In genomic region chr11:134069426-134069921, GRCh38 we compare ENCODE assay signal across 8 cellular contexts. TPM values are rescaled to one million over a fixed set of nuclear protein-coding genes. Genes with fewer than 3 reads are reported as not detected.
A peak's percentile ranks its signal among the peaks of the same experiment; 100 is the strongest.
DNase-seq lines count a peak whose midpoint lies in the region; ATAC-seq and TF ChIP-seq lines count a peak whose summit lies in the region.

No MANE protein-coding gene starts in this region.

- DNase-seq in AG08395 (ENCODE audit: low spot score), result peak; percentile 51
- peak; percentile 72 for DNase-seq in left kidney (ENCODE audit: low read depth, low spot score)
- no peak for DNase-seq in HT-29 (ENCODE audit: low spot score)
- no peak for DNase-seq in Calu3

- H3K4me3 Mint-ChIP-seq in brain (peak overlapping the region; percentile 85 to 95 (median 87)), Calu3 (ENCODE audit: low read depth, unreplicated experiment) (no peak overlapping the region)

- ATAC-seq in HG02798 (IDR thresholded peaks at IDR 0.05; ENCODE audit: poor library complexity, unreplicated experiment) (peak; percentile 9), HG02610 (IDR thresholded peaks at IDR 0.05; ENCODE audit: unreplicated experiment) (no peak)

- H3K27ac ChIP-seq in subcutaneous abdominal adipose tissue (ENCODE audit: low read depth, low read length), result peak overlapping the region; percentile 49

- peaks cover 0 to 13% (median 0%) of the 10 kb centered on the region in 5 donors for H3K27me3 ChIP-seq in subcutaneous abdominal adipose tissue (ENCODE audit: control insufficient read depth in 5 of 5, insufficient read depth in 4 of 5, low read length in 5 of 5)

- intact Hi-C loops in Calu3 (cut with micrococcal nuclease; ENCODE audit: unreplicated experiment), result no loop called here

- no peaks in the 10 kb centered on the region for H3K9me3 ChIP-seq in subcutaneous abdominal adipose tissue (ENCODE audit: control insufficient read depth in 5 of 5, low read length in 5 of 5)

- H3K27ac Mint-ChIP-seq in brain, result peak overlapping the region; percentile 81 to 98 (median 94)
- no peak overlapping the region for H3K27ac Mint-ChIP-seq in Calu3 (ENCODE audit: unreplicated experiment)

- H3K9ac ChIP-seq in subcutaneous abdominal adipose tissue (ENCODE audit: low read length in 5 of 5), result peak overlapping the region in 4 of 5 donors; percentile 23 to 64 (median 24)

- peaks cover 71% of the 10 kb centered on the region for H3K4me1 Mint-ChIP-seq in brain
- H3K4me1 Mint-ChIP-seq in Calu3 (ENCODE audit: low read depth, unreplicated experiment), result no peaks in the 10 kb centered on the region

- peak overlapping the region in 4 of 5 donors; percentile 72 to 74 (median 74) for H3K4me3 ChIP-seq in subcutaneous abdominal adipose tissue (ENCODE audit: low read depth in 1 of 5, low read length in 5 of 5)

- BruUV-seq in Calu3 (replicated peaks; lab: Mats Ljungman, UMichigan), result no TSS peak

- H3K9me3 Mint-ChIP-seq in brain, result peaks cover 0 to 3% (median 0%) of the 10 kb centered on the region in 5 experiments
- no peaks in the 10 kb centered on the region for H3K9me3 Mint-ChIP-seq in Calu3 (ENCODE audit: low read depth, unreplicated experiment)

- TF ChIP-seq CTCF in brain (conservative IDR thresholded peaks at IDR 0.05) (no peak), Calu3 (IDR thresholded peaks at IDR 0.05; ENCODE audit: unreplicated experiment) (no peak)

- CTCF ChIA-PET in Calu3 (lab: Charles Lee), result no interaction called here

- H3K36me3 Mint-ChIP-seq in brain, result no peaks in the 10 kb centered on the region
- H3K36me3 Mint-ChIP-seq in Calu3 (ENCODE audit: insufficient read depth, unreplicated experiment), result no peaks in the 10 kb centered on the region

- no peaks in the 10 kb centered on the region for H3K36me3 ChIP-seq in subcutaneous abdominal adipose tissue (ENCODE audit: control insufficient read depth in 5 of 5, insufficient read depth in 5 of 5, low read length in 5 of 5)

- peaks cover 0 to 10% (median 6%) of the 10 kb centered on the region in 5 donors for H3K4me1 ChIP-seq in subcutaneous abdominal adipose tissue (ENCODE audit: control insufficient read depth in 5 of 5, insufficient read depth in 5 of 5, low read length in 5 of 5)

- H3K27me3 Mint-ChIP-seq in brain (peaks cover 23% of the 10 kb centered on the region), Calu3 (ENCODE audit: unreplicated experiment) (peaks cover 90% of the 10 kb centered on the region)

RNA-seq across cellular contexts. Expression of gene JAM3, which starts 0.6 kb away (rescaled TPM):
- 125 TPM for polyA plus RNA-seq in brain (ENCODE audit: insufficient read depth, low read depth, low replicate concordance)
- total RNA-seq in HT-29 (2014; rRNA removed; shearing (Covaris generic)), result not detected in 2 replicates
- total RNA-seq in Calu3 (2022), result 0.22 TPM in 1 of 2 replicates, not detected in the other

Comparison
In these comparisons a context has a peak if more than half of its experiments do, and no peak if none do; other contexts are left out.
1. DNase-seq: peak in AG08395 (single experiment) and left kidney (single experiment); none in HT-29 (single experiment) and Calu3 (single experiment).